20 cellular contexts compared by ENCODE assay signal in genomic region chr17:79546386-79546785, GRCh38.
"Had no signal": no experiment of that assay in that cellular context is flagged by ENCODE, and none has a peak within 500 bp of the region (broad histone marks: within the 10 kb centered on the region; RNA-seq: fewer than 3 reads in every experiment).

No MANE protein-coding gene starts in this region.

- H3K27ac Mint-ChIP-seq: nephron had no signal

- H3K4me1 ChIP-seq: colonic mucosa, heart right ventricle, left ventricle myocardium inferior, lower lobe of right lung, right atrium auricular region, thyroid gland, upper lobe of left lung, vagina had no signal

- H3K27ac ChIP-seq: colonic mucosa, heart right ventricle, left ventricle myocardium inferior, lower lobe of right lung, neutrophil, right atrium auricular region, thyroid gland, upper lobe of left lung, vagina had no signal

- H3K4me3 Mint-ChIP-seq: naive B cell, nephron had no signal

- H3K9me3 Mint-ChIP-seq: naive B cell had no signal

- H3K36me3 Mint-ChIP-seq: naive B cell had no signal

- DNase-seq: cerebellar nuclear complex; colonic mucosa; effector memory CD4-positive, alpha-beta T cell; heart right ventricle; hypothalamus; islet precursor cell; left ventricle myocardium inferior; lower lobe of right lung; mesenchymal stem cell; naive B cell; small intestine; stimulated activated CD4-positive, alpha-beta T cell treated with anti-CD3 and anti-CD28 coated beads, Interleukin-2, amount 100 ng/mL, for 48 hours; stimulated activated naive CD4-positive, alpha-beta T cell treated with Interleukin-2 at 50 U/mL for 16 hours; thyroid gland had no signal

- H3K9me3 ChIP-seq: colonic mucosa, heart right ventricle, left ventricle myocardium inferior, lower lobe of right lung, neutrophil, right atrium auricular region, thyroid gland, upper lobe of left lung, vagina had no signal

- H3K27me3 ChIP-seq: colonic mucosa, right atrium auricular region, thyroid gland, upper lobe of left lung, vagina had no signal

- H3K36me3 ChIP-seq: colonic mucosa, heart right ventricle, left ventricle myocardium inferior, lower lobe of right lung, neutrophil, right atrium auricular region, thyroid gland, upper lobe of left lung, vagina had no signal

- H3K4me3 ChIP-seq: colonic mucosa, heart right ventricle, left ventricle myocardium inferior, lower lobe of right lung, right atrium auricular region, thyroid gland, upper lobe of left lung, vagina had no signal

- ATAC-seq: esophagus mucosa, heart right ventricle, lower lobe of right lung had no signal

- H3K4me1 Mint-ChIP-seq: naive B cell had no signal
